Comparison of ENCODE assay signal across 3 cellular contexts in genomic region chr17:56667925-56668324, GRCh38.
"Had no signal": no experiment of that assay in that cellular context is flagged by ENCODE, and none has a peak within 500 bp of the region (broad histone marks: within the 10 kb centered on the region; RNA-seq: fewer than 3 reads in every experiment).

No MANE protein-coding gene starts in this region.

- DNase-seq: GDM1, GF-D8 had no signal

- ATAC-seq: GM12878 had no signal

- H3K4me3 ChIP-seq: GM12878 had no signal
